8 cellular contexts compared by ENCODE assay signal in genomic region chr6:15399651-15400470, GRCh38.
A peak's percentile ranks its signal among the peaks of the same experiment; 100 is the strongest.
DNase-seq lines count a peak whose midpoint lies in the region; ATAC-seq and TF ChIP-seq lines count a peak whose summit lies in the region.

No MANE protein-coding gene starts in this region.

- H3K4me3 ChIP-seq in right atrium auricular region = peak overlapping the region; percentile 38 to 49
- H3K4me3 ChIP-seq in rectal smooth muscle tissue (ENCODE audit: low read length) = peak overlapping the region; percentile 50

- no peaks in the 10 kb centered on the region for H3K9me3 ChIP-seq in right atrium auricular region

- H3K27ac ChIP-seq in right atrium auricular region = peak overlapping the region; percentile 79 to 80
- H3K27ac ChIP-seq in rectal smooth muscle tissue (ENCODE audit: low read depth, low read length) = peak overlapping the region; percentile 4

- TF ChIP-seq CTCF in right atrium auricular region (IDR thresholded peaks at IDR 0.05) = no peak

- ATAC-seq in GM18868 (IDR thresholded peaks at IDR 0.05; ENCODE audit: unreplicated experiment) (no peak), HG02623 (IDR thresholded peaks at IDR 0.05; ENCODE audit: unreplicated experiment) (no peak)

- no peak overlapping the region for H3K9ac ChIP-seq in rectal smooth muscle tissue (ENCODE audit: low read length)

- no peaks in the 10 kb centered on the region for H3K36me3 ChIP-seq in right atrium auricular region
- H3K36me3 ChIP-seq in rectal smooth muscle tissue (ENCODE audit: control insufficient read depth, insufficient read depth, low read length) = no peaks in the 10 kb centered on the region

- H3K27me3 ChIP-seq in right atrium auricular region (no peaks in the 10 kb centered on the region), rectal smooth muscle tissue (ENCODE audit: control insufficient read depth, insufficient read depth, low read length) (no peaks in the 10 kb centered on the region)

- peak; percentile 60 for DNase-seq in DMS 273 treated with DMSO at 0.1 percent for 48 hours (lab: John Stamatoyannopoulos, UW)
- peak; percentile 63 for DNase-seq in NCI-H1694 treated with DMSO at 0.1 percent for 48 hours (lab: John Stamatoyannopoulos, UW)
- DNase-seq in amniotic stem cell (lab: John Stamatoyannopoulos, UW) = peak; percentile 14
- DNase-seq in right atrium auricular region (ENCODE audit: low spot score) = peak; percentile 85
- no peak for DNase-seq in 8988T

- peaks cover 0 to 60% of the 10 kb centered on the region in 2 donors for H3K4me1 ChIP-seq in right atrium auricular region
- H3K4me1 ChIP-seq in rectal smooth muscle tissue (ENCODE audit: control insufficient read depth, insufficient read depth, low read length) = peaks cover 10% of the 10 kb centered on the region
